In genomic region chr3:97029972-97030371, GRCh38 we compare ENCODE assay signal across 27 cellular contexts.
"Had no signal": no experiment of that assay in that cellular context is flagged by ENCODE, and none has a peak within 500 bp of the region (broad histone marks: within the 10 kb centered on the region; RNA-seq: fewer than 3 reads in every experiment).

No MANE protein-coding gene starts in this region.

- DNase-seq: stimulated activated CD4-positive, alpha-beta T cell treated with anti-CD3 and anti-CD28 coated beads, Interleukin-2, amount 100 ng/mL, for 48 hours; stimulated activated CD4-positive, alpha-beta T cell treated with anti-CD3 and anti-CD28 coated beads, Interleukin-4, amount 100 ng/mL, for 1 hour; stimulated activated CD4-positive, alpha-beta T cell treated with anti-CD3 and anti-CD28 coated beads, Interleukin-4, amount 100 ng/mL, for 24 hours; stimulated activated CD4-positive, alpha-beta T cell treated with anti-CD3 and anti-CD28 coated beads, Interleukin-4, amount 100 ng/mL, for 4 hours; stimulated activated CD8-positive, alpha-beta memory T cell treated with anti-CD3 and anti-CD28 coated beads, Interleukin-4, amount 100 ng/mL, for 48 hours; stimulated activated naive B cell treated with anti-CD40 and anti-IgM and Interleukin-4, amounts not matched to agents 10 μg/mL and 1 μg/mL and 100 μg/mL, for 72 hours; stimulated activated naive CD4-positive, alpha-beta T cell; stimulated activated naive CD4-positive, alpha-beta T cell treated with Interleukin-2 at 50 U/mL for 16 hours; stimulated activated naive CD8-positive, alpha-beta T cell treated with anti-CD3 and anti-CD28 coated beads, Interleukin-15, amount 100 ng/mL, for 72 hours; stimulated activated naive CD8-positive, alpha-beta T cell treated with anti-CD3 and anti-CD28 coated beads, Interleukin-15, Interleukin-2, amounts not matched to agents 100 U/mL and 50 U/mL, for 24 hours; stomach; substantia nigra; testis; thyroid gland; tibial artery; transverse colon; trophoblast cell; upper lobe of left lung; upper lobe of right lung; uterus had no signal

- H3K27ac ChIP-seq: stomach, suprapubic skin, testis, thoracic aorta, thyroid gland, tibial artery, tibial nerve, transverse colon, upper lobe of left lung, upper lobe of right lung, uterus, vagina had no signal

- H3K4me1 ChIP-seq: stomach, suprapubic skin, testis, thyroid gland, tibial nerve, transverse colon, upper lobe of left lung, upper lobe of right lung, uterus, vagina had no signal

- H3K36me3 ChIP-seq: stomach, suprapubic skin, thoracic aorta, thyroid gland, tibial artery, tibial nerve, transverse colon, upper lobe of left lung, upper lobe of right lung, uterus, vagina had no signal

- H3K4me3 ChIP-seq: stomach, suprapubic skin, testis, thoracic aorta, thyroid gland, tibial artery, tibial nerve, transverse colon, upper lobe of left lung, upper lobe of right lung, uterus, vagina had no signal

- H3K27me3 ChIP-seq: stomach, suprapubic skin, testis, thyroid gland, tibial artery, tibial nerve, transverse colon, upper lobe of left lung, upper lobe of right lung, uterus, vagina had no signal

- ATAC-seq: stimulated activated effector memory CD8-positive, alpha-beta T cell treated with anti-CD3 and anti-CD28 coated beads, Interleukin-12 subunit alpha, Interleukin-12 subunit beta, amount 100 ng/mL, for 72 hours; stimulated activated memory B cell treated with anti-CD40 and anti-IgM and Interleukin-4, amounts not matched to agents 10 μg/mL and 1 μg/mL and 100 μg/mL, for 72 hours; stimulated activated naive B cell treated with anti-CD40 and anti-IgM and Interleukin-4, amounts not matched to agents 10 μg/mL and 1 μg/mL and 100 μg/mL, for 72 hours; stimulated activated naive CD8-positive, alpha-beta T cell treated with anti-CD3 and anti-CD28 coated beads, Interleukin-15, amount 100 ng/mL, for 72 hours; stimulated activated naive CD8-positive, alpha-beta T cell treated with anti-CD3 and anti-CD28 coated beads, Interleukin-15, Interleukin-2, amounts not matched to agents 100 U/mL and 50 U/mL, for 24 hours; upper lobe of right lung had no signal

- FAIRE-seq: urothelium cell line had no signal

- H3K9me3 ChIP-seq: suprapubic skin, testis, thoracic aorta, thyroid gland, tibial artery, transverse colon, upper lobe of left lung, upper lobe of right lung, uterus, vagina had no signal
